1 cellular context compared by ENCODE assay signal in the genomic region with DNA sequence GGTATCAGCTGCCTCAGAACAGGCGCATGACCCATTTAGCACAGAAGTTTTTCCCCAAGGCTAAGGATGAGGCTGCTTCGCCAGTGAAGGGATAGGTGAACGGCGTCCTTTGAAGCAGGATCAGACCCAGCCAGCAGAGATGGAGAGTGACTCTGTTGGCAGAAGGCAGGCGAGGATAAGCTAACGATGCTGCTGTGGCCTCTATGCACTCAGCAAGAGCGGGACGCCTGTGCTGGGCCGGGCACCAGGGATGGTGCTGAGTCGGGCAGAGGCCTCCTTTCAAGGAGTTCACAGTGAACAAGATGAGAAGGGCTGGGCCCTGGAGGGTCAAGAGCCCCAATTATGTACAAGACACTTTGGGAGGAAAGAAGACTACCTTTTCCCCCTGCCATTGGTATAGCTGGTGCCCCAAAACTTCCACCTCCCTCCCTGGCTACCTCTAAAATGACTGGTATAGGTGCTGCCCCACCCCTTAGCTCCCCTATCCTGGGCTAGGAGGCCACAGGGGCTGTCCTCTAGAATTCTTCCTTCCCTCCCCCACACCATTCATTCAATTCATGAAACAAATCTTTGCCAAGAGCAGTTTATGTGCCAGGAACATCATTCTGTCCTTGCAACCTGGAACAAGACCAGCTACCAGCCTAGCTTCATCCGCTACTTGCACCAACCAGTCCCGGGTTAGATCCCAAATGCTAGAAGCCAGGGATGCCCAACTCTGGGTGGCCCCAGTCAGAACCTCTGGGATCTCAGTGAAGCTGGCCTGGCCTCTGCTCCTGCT.
TF ChIP-seq lines count a peak whose summit lies in the region.

No MANE protein-coding gene starts in this region.

TF ChIP-seq in endothelial cell of umbilical vein, 7 proteins besides CTCF, POLR2A, EP300 and RAD21:
- no peak for TF ChIP-seq FOS (IDR thresholded peaks at IDR 0.05; ENCODE audit: borderline replicate concordance, insufficient read depth, low read length)
- TF ChIP-seq POLR2AphosphoS5 (IDR thresholded peaks at IDR 0.05; ENCODE audit: insufficient read depth, low read depth, low read length), result no peak
- no peak for TF ChIP-seq MYC (IDR thresholded peaks at IDR 0.05; ENCODE audit: low read depth, low read length)
- TF ChIP-seq JUN (IDR thresholded peaks at IDR 0.05; ENCODE audit: borderline replicate concordance, insufficient read depth, insufficient read length, low read depth), result no peak
- TF ChIP-seq EZH2 (IDR thresholded peaks at IDR 0.05; ENCODE audit: borderline replicate concordance, low read depth, low read length, severe bottlenecking), result no peak
- no peak for TF ChIP-seq MAX (IDR thresholded peaks at IDR 0.05; ENCODE audit: insufficient read depth, insufficient read length)
- TF ChIP-seq GATA2 (IDR thresholded peaks at IDR 0.05; ENCODE audit: insufficient read depth, insufficient read length, low read depth, low read length), result no peak
